1 cellular context compared by ENCODE assay signal in the genomic region with DNA sequence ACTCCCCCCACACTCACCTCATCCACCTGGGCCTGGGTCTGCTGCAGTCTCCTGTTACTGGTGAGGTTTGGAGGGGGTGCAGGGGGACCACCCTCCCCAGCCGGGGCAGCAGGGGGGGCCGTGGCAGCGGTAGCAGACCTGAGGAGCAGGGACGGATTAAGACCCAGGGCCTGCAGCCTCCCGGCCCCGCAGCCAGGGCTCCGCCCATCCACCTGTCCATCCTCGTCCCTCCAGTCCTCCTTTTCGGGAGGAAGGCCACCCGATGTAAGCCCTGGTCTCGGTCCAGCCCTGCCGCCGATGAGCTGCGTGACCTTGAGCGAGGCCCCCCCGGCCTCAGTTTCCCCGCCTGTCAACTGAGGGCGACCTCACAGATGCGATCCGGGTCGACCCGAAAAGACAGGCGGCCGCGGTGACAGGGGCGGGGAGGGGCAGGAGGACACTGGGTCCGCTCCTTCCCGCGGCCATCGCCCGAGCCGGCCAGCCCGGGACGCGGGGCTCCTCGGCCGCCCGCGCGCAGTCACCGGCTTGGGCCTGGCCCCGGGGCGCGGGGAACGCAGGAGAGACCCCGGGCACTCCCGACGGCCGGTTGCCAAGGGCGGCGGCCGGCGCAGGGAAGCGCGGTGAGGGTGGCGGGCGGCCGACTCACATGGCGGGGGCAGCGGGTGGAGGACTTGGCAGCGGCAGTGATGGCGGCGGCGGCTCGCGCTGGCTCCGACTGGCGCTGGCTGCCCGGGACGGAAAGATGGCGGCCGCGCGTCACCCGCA.
TF ChIP-seq lines count a peak whose summit lies in the region.

TSS of gene VAMP2 (minus strand) at position 717 of the 765 bp plus-strand sequence. CDS start at position 648, 69 bp downstream.

TF ChIP-seq in H1, 55 proteins besides CTCF, POLR2A, EP300 and RAD21 (continued from another document):
- TF ChIP-seq CHD7 (IDR thresholded peaks at IDR 0.05; ENCODE audit: insufficient replicate concordance, low read length) (no peak), TCF12 (IDR thresholded peaks at IDR 0.05; ENCODE audit: low read depth, low read length) (no peak), CTBP2 (IDR thresholded peaks at IDR 0.05; ENCODE audit: borderline replicate concordance, insufficient read depth, insufficient read length, low read length) (no peak), GABPA (IDR thresholded peaks at IDR 0.05; ENCODE audit: borderline replicate concordance, insufficient read depth, low read length) (no peak), KDM1A (IDR thresholded peaks at IDR 0.05; ENCODE audit: borderline replicate concordance, low read length) (no peak), HDAC6 (IDR thresholded peaks at IDR 0.05; ENCODE audit: low read depth, low read length) (no peak), SP1 (IDR thresholded peaks at IDR 0.05; ENCODE audit: low read depth, low read length) (no peak), SIX5 (IDR thresholded peaks at IDR 0.05; ENCODE audit: low read depth, low read length) (no peak), POLR2AphosphoS5 (IDR thresholded peaks at IDR 0.05; ENCODE audit: low read depth, low read length) (no peak; the same call in none of the 2 replicates), MAFK (IDR thresholded peaks at IDR 0.05; ENCODE audit: low read depth, low read length) (no peak), NANOG (IDR thresholded peaks at IDR 0.05; ENCODE audit: insufficient read depth, low read depth, low read length, poor library complexity, severe bottlenecking) (no peak), CBX5 (IDR thresholded peaks at IDR 0.05; ENCODE audit: low read depth, low read length) (no peak), ZNF274 (IDR thresholded peaks at IDR 0.05; ENCODE audit: borderline replicate concordance, extremely low read depth, low read length) (no peak), SIRT6 (IDR thresholded peaks at IDR 0.05; ENCODE audit: low read length) (no peak), TAF7 (optimal IDR thresholded peaks at IDR 0.05; ENCODE audit: borderline replicate concordance, low read depth, low read length) (no peak), TBP (IDR thresholded peaks at IDR 0.05; ENCODE audit: low read depth, low read length) (peak; percentile 26; the same call in 1 of the 2 replicates), CHD2 (IDR thresholded peaks at IDR 0.05; ENCODE audit: low read length) (no peak), ATF2 (IDR thresholded peaks at IDR 0.05; ENCODE audit: low read length) (no peak), CEBPB (IDR thresholded peaks at IDR 0.05; ENCODE audit: low read depth, low read length) (no peak), SIN3A (conservative IDR thresholded peaks at IDR 0.05 in 1 of 2, IDR thresholded peaks at IDR 0.05 in 1 of 2; ENCODE audit: low read depth in 1 of 2, low read length in 2 of 2) (peak; percentile 20 to 80; a peak in 3 of 4 replicates), ASH2L (IDR thresholded peaks at IDR 0.05; ENCODE audit: low read length) (no peak), SAP30 (IDR thresholded peaks at IDR 0.05; ENCODE audit: insufficient read depth, insufficient replicate concordance, low read length) (no peak), HDAC2 (IDR thresholded peaks at IDR 0.05; ENCODE audit: borderline replicate concordance in 1 of 2, low read depth in 2 of 2, low read length in 2 of 2) (peak in 1 of 2 experiments; percentile 52; a peak in 1 of 4 replicates), CHD1 (IDR thresholded peaks at IDR 0.05; ENCODE audit: low read depth, low read length) (no peak), BACH1 (IDR thresholded peaks at IDR 0.05; ENCODE audit: low read length) (no peak), FOSL1 (IDR thresholded peaks at IDR 0.05; ENCODE audit: insufficient read depth, low read depth, low read length) (no peak), RNF2 (IDR thresholded peaks at IDR 0.05; ENCODE audit: borderline replicate concordance, low read depth, low read length, missing control alignments, poor library complexity, severe bottlenecking) (no peak), NRF1 (IDR thresholded peaks at IDR 0.05; ENCODE audit: low read depth, low read length) (no peak), KDM5A (IDR thresholded peaks at IDR 0.05; ENCODE audit: low read length) (no peak), YY1 (IDR thresholded peaks at IDR 0.05; ENCODE audit: low read depth, low read length) (peak; percentile 94), BRCA1 (IDR thresholded peaks at IDR 0.05; ENCODE audit: low read depth, low read length) (no peak), EGR1 (IDR thresholded peaks at IDR 0.05; ENCODE audit: borderline replicate concordance, low read depth, low read length) (no peak), CREB1 (IDR thresholded peaks at IDR 0.05) (peak; percentile 70; the same call in 1 of the 2 replicates), RBBP5 (IDR thresholded peaks at IDR 0.05; ENCODE audit: borderline replicate concordance, low read depth, low read length) (peak; percentile 74; the same call in 1 of the 2 replicates), GTF2F1 (IDR thresholded peaks at IDR 0.05; ENCODE audit: borderline replicate concordance, low read depth, low read length) (no peak), RXRA (IDR thresholded peaks at IDR 0.05; ENCODE audit: insufficient read depth, low read depth, low read length) (no peak), TEAD4 (IDR thresholded peaks at IDR 0.05; ENCODE audit: low read depth, low read length) (no peak), SP2 (IDR thresholded peaks at IDR 0.05; ENCODE audit: low read length) (no peak), CBX8 (IDR thresholded peaks at IDR 0.05; ENCODE audit: borderline replicate concordance, low read depth, low read length) (no peak), SUZ12 (IDR thresholded peaks at IDR 0.05; ENCODE audit: low read length) (no peak), KDM4A (IDR thresholded peaks at IDR 0.05; ENCODE audit: low read depth, low read length, severe bottlenecking) (peak; percentile 39), POU5F1 (IDR thresholded peaks at IDR 0.05; ENCODE audit: low read depth, low read length) (no peak), PHF8 (conservative IDR thresholded peaks at IDR 0.05; ENCODE audit: low read depth, low read length) (peak; percentile 74), SRF (IDR thresholded peaks at IDR 0.05; ENCODE audit: low read depth, low read length) (no peak), EZH2 (IDR thresholded peaks at IDR 0.05; ENCODE audit: low read depth, low read length, severe bottlenecking) (no peak), JUN (IDR thresholded peaks at IDR 0.05; ENCODE audit: low read depth, low read length) (0 out of 2 replicates have a peak, but pooled peaks have one; percentile 14), BCL11A (IDR thresholded peaks at IDR 0.05; ENCODE audit: low read depth in 2 of 2, low read length in 2 of 2) (no peak), TAF1 (IDR thresholded peaks at IDR 0.05; ENCODE audit: low read depth, low read length) (peak; percentile 67), RFX5 (IDR thresholded peaks at IDR 0.05; ENCODE audit: borderline replicate concordance, low read depth, low read length) (no peak), SP4 (IDR thresholded peaks at IDR 0.05; ENCODE audit: low read length) (no peak)
- TF ChIP-seq, protein P1, sequence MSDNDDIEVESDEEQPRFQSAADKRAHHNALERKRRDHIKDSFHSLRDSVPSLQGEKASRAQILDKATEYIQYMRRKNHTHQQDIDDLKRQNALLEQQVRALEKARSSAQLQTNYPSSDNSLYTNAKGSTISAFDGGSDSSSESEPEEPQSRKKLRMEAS (IDR thresholded peaks at IDR 0.05) = peak; percentile 23; the same call in 1 of the 2 replicates
- TF ChIP-seq, protein P2, sequence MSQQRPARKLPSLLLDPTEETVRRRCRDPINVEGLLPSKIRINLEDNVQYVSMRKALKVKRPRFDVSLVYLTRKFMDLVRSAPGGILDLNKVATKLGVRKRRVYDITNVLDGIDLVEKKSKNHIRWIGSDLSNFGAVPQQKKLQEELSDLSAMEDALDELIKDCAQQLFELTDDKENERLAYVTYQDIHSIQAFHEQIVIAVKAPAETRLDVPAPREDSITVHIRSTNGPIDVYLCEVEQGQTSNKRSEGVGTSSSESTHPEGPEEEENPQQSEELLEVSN (IDR thresholded peaks at IDR 0.05) = no peak
- TF ChIP-seq, protein P3, sequence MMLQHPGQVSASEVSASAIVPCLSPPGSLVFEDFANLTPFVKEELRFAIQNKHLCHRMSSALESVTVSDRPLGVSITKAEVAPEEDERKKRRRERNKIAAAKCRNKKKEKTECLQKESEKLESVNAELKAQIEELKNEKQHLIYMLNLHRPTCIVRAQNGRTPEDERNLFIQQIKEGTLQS (IDR thresholded peaks at IDR 0.05; ENCODE audit: insufficient read depth, low read depth, low read length) = no peak
- TF ChIP-seq, protein P4, sequence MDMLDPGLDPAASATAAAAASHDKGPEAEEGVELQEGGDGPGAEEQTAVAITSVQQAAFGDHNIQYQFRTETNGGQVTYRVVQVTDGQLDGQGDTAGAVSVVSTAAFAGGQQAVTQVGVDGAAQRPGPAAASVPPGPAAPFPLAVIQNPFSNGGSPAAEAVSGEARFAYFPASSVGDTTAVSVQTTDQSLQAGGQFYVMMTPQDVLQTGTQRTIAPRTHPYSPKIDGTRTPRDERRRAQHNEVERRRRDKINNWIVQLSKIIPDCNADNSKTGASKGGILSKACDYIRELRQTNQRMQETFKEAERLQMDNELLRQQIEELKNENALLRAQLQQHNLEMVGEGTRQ (IDR thresholded peaks at IDR 0.05; ENCODE audit: low read length) = no peak
